ENCODE assay signal across 24 cellular contexts in the genomic region with DNA sequence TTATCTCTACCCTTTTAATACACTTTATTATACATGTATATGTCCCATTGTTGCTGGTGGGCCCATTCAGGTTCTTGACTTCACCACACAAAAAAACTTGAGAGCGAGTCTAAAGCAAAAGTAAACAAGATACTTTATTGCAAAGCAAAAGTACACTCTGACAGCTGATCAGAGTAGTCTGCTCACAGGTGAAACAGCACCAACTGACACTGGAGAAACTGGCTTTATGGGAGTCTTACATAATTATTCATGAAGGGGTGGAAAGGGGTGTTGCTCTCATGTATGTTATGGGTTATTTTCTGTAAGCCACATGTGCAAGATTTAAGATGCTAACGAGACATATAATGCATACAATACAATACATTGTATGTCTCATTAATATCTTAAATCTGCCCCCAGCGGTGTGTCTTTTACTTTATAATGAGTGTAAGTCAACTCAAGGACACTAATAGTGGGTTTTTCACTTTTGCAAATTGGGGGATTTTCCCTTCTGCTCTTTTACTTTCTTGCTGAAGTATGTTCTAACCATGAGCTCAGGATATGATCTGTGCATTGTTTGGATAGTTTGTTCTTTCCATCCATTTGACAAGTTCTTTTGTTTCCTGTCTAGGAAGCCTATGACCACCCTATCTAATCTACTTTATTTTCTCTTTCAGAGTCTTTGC.
"Had no signal": no experiment of that assay in that cellular context is flagged by ENCODE, and none has a peak within 500 bp of the region (broad histone marks: within the 10 kb centered on the region; RNA-seq: fewer than 3 reads in every experiment).

No MANE protein-coding gene starts in this region.

- H3K27ac ChIP-seq: colonic mucosa, esophagus squamous epithelium, gastroesophageal sphincter, ovary, thyroid gland, upper lobe of right lung had no signal

- H3K9me3 Mint-ChIP-seq: activated naive CD8-positive, alpha-beta T cell treated with anti-CD3 and anti-CD28 coated beads for 36 hours; activated T-cell treated with anti-CD3 and anti-CD28 coated beads, Interleukin-2, amount 50 U/mL, for 4 hours; activated T-helper 2 cell treated with anti-CD3 and anti-CD28 coated beads, Interferon-gamma antibody, Interleukin-2, Interleukin-4, amounts not matched to agents 10 μg/mL and 5 μg/mL and 100 μg/mL, durations not matched to agents 14 hours and 24 hours and 36 hours; natural killer cell treated with Interleukin-12 subunit alpha and Interleukin-12 subunit beta and Interleukin-15 and Interleukin-18, amount 100 ng/mL, for 72 hours; stimulated activated naive CD8-positive, alpha-beta T cell treated with anti-CD3 and anti-CD28 coated beads, Interleukin-15, Interleukin-2, amounts not matched to agents 100 ng/mL and 50 ng/mL, for 24 hours had no signal

- H3K36me3 ChIP-seq: colonic mucosa, esophagus squamous epithelium, gastroesophageal sphincter, ovary, thyroid gland, upper lobe of right lung had no signal

- ATAC-seq: activated T-cell treated with anti-CD3 and anti-CD28 coated beads, Interleukin-2, amount 50 U/mL, for 4 hours; gastroesophageal sphincter; natural killer cell treated with Interleukin-12 subunit alpha and Interleukin-12 subunit beta and Interleukin-15 and Interleukin-18, amount 100 ng/mL, for 72 hours; right cardiac atrium; upper lobe of right lung had no signal

- H3K36me3 Mint-ChIP-seq: activated naive CD8-positive, alpha-beta T cell treated with anti-CD3 and anti-CD28 coated beads for 36 hours; natural killer cell treated with Interleukin-12 subunit alpha and Interleukin-12 subunit beta and Interleukin-15 and Interleukin-18, amount 100 ng/mL, for 72 hours had no signal

- H3K4me3 Mint-ChIP-seq: activated naive CD8-positive, alpha-beta T cell treated with anti-CD3 and anti-CD28 coated beads for 36 hours; activated T-cell treated with anti-CD3 and anti-CD28 coated beads, Interleukin-2, amount 50 U/mL, for 4 hours; endodermal cell; natural killer cell treated with Interleukin-12 subunit alpha and Interleukin-12 subunit beta and Interleukin-15 and Interleukin-18, amount 100 ng/mL, for 72 hours; stimulated activated naive CD8-positive, alpha-beta T cell treated with anti-CD3 and anti-CD28 coated beads, Interleukin-15, Interleukin-2, amounts not matched to agents 100 ng/mL and 50 ng/mL, for 24 hours had no signal

- H3K4me1 ChIP-seq: colonic mucosa, esophagus squamous epithelium, gastroesophageal sphincter, thyroid gland, upper lobe of right lung had no signal

- DNase-seq: activated CD4-positive, alpha-beta T cell treated with anti-CD3 and anti-CD28 coated beads, Interleukin-2, amount 50 U/mL, for 4 hours; activated CD8-positive, alpha-beta memory T cell treated with anti-CD3 and anti-CD28 coated beads, Interleukin-2, amount 50 U/mL, for 48 hours; activated naive CD4-positive, alpha-beta T cell; activated naive CD8-positive, alpha-beta T cell treated with anti-CD3 and anti-CD28 coated beads for 36 hours; activated T-cell treated with anti-CD3 and anti-CD28 coated beads, Interleukin-2, amount 50 U/mL, for 4 hours; amniotic stem cell; colonic mucosa; endodermal cell; esophagus squamous epithelium; head of caudate nucleus; midbrain; ovary; right cardiac atrium; stimulated activated CD4-positive, alpha-beta T cell treated with anti-CD3 and anti-CD28 coated beads, Interleukin-1b, Interleukin-23, amount 100 ng/mL, for 48 hours; substantia nigra; thyroid gland; upper lobe of right lung had no signal

- H3K4me3 ChIP-seq: colonic mucosa, esophagus squamous epithelium, gastroesophageal sphincter, ovary, thyroid gland, upper lobe of right lung had no signal

- H3K27me3 ChIP-seq: colonic mucosa, esophagus squamous epithelium, gastroesophageal sphincter, ovary, thyroid gland, upper lobe of right lung had no signal

- H3K27me3 Mint-ChIP-seq: activated naive CD8-positive, alpha-beta T cell treated with anti-CD3 and anti-CD28 coated beads for 36 hours; stimulated activated naive CD8-positive, alpha-beta T cell treated with anti-CD3 and anti-CD28 coated beads, Interleukin-15, Interleukin-2, amounts not matched to agents 100 ng/mL and 50 ng/mL, for 24 hours had no signal

- H3K4me1 Mint-ChIP-seq: activated naive CD8-positive, alpha-beta T cell treated with anti-CD3 and anti-CD28 coated beads for 36 hours had no signal

- FAIRE-seq: bronchial epithelial cell, islet of Langerhans, TTC549 had no signal

- H3K27ac Mint-ChIP-seq: activated naive CD8-positive, alpha-beta T cell treated with anti-CD3 and anti-CD28 coated beads for 36 hours; activated T-helper 2 cell treated with anti-CD3 and anti-CD28 coated beads, Interferon-gamma antibody, Interleukin-2, Interleukin-4, amounts not matched to agents 10 μg/mL and 5 μg/mL and 100 μg/mL, durations not matched to agents 14 hours and 24 hours and 36 hours; endodermal cell; natural killer cell treated with Interleukin-12 subunit alpha and Interleukin-12 subunit beta and Interleukin-15 and Interleukin-18, amount 100 ng/mL, for 72 hours; stimulated activated naive CD8-positive, alpha-beta T cell treated with anti-CD3 and anti-CD28 coated beads, Interleukin-15, Interleukin-2, amounts not matched to agents 100 ng/mL and 50 ng/mL, for 24 hours had no signal

- H3K9me3 ChIP-seq: colonic mucosa, esophagus squamous epithelium, gastroesophageal sphincter, ovary, thyroid gland, upper lobe of right lung had no signal
